ENCODE assay signal across 9 cellular contexts in genomic region chr1:5514519-5515183, GRCh38.
DNase-seq lines count a peak whose midpoint lies in the region; ATAC-seq and TF ChIP-seq lines count a peak whose summit lies in the region.
"Had no signal": no experiment of that assay in that cellular context is flagged by ENCODE, and none has a peak within 500 bp of the region (broad histone marks: within the 10 kb centered on the region; RNA-seq: fewer than 3 reads in every experiment).

No MANE protein-coding gene starts in this region.

- intact Hi-C loops in activated T-helper 1 cell treated with anti-CD3 and anti-CD28 coated beads, Interleukin-12 subunit alpha, Interleukin-12 subunit beta, Interleukin-2, Interleukin-4 antibody, amounts not matched to agents 30 ng/mL and 10 ng/mL and 1 ng/mL, durations not matched to agents 14 hours and 24 hours and 36 hours (cut with micrococcal nuclease): loop anchor here (1.0 kb wide), 1 partner anchor 402 kb away; no protein-coding TSS in a partner anchor
- intact Hi-C loops in ovary (cut with DNase I): loop anchor here (5.0 to 10.0 kb wide), 5 partner anchors 228 to 860 kb away; partner anchors contain the start of gene AJAP1 (in 1 of the 4)

- no peaks in the 10 kb centered on the region for H3K4me1 Mint-ChIP-seq in activated T-helper 1 cell treated with anti-CD3 and anti-CD28 coated beads, Interleukin-12 subunit alpha, Interleukin-12 subunit beta, Interleukin-2, Interleukin-4 antibody, amounts not matched to agents 30 ng/mL and 10 ng/mL and 1 ng/mL, durations not matched to agents 14 hours and 24 hours and 36 hours (ENCODE audit: low read depth)

- TF ChIP-seq POLR2A in ovary (IDR thresholded peaks at IDR 0.05): no peak
- no peak for TF ChIP-seq POLR2A in tibial nerve (IDR thresholded peaks at IDR 0.05)

- no peak overlapping the region for H3K27ac Mint-ChIP-seq in activated T-helper 1 cell treated with anti-CD3 and anti-CD28 coated beads, Interleukin-12 subunit alpha, Interleukin-12 subunit beta, Interleukin-2, Interleukin-4 antibody, amounts not matched to agents 30 ng/mL and 10 ng/mL and 1 ng/mL, durations not matched to agents 14 hours and 24 hours and 36 hours

- WGBS in ovary, 3 donors: 19 to 23% (median 19%) methylated on average over 13 of the region's 13 CpGs
- WGBS in tibial nerve, 2 donors: 22 to 25% methylated on average over 13 of the region's 13 CpGs

- no peak overlapping the region for H3K4me3 Mint-ChIP-seq in activated T-helper 1 cell treated with anti-CD3 and anti-CD28 coated beads, Interleukin-12 subunit alpha, Interleukin-12 subunit beta, Interleukin-2, Interleukin-4 antibody, amounts not matched to agents 30 ng/mL and 10 ng/mL and 1 ng/mL, durations not matched to agents 14 hours and 24 hours and 36 hours

- ATAC-seq in HG03460 (IDR thresholded peaks at IDR 0.05; ENCODE audit: unreplicated experiment): peak; percentile 56
- no peak for ATAC-seq in GM18870 (IDR thresholded peaks at IDR 0.05; ENCODE audit: unreplicated experiment)

- H3K36me3 Mint-ChIP-seq in activated T-helper 1 cell treated with anti-CD3 and anti-CD28 coated beads, Interleukin-12 subunit alpha, Interleukin-12 subunit beta, Interleukin-2, Interleukin-4 antibody, amounts not matched to agents 30 ng/mL and 10 ng/mL and 1 ng/mL, durations not matched to agents 14 hours and 24 hours and 36 hours (ENCODE audit: low read depth): no peaks in the 10 kb centered on the region

- H3K27me3 ChIP-seq in ovary (no peaks in the 10 kb centered on the region), tibial nerve (no peaks in the 10 kb centered on the region)

- H3K27me3 Mint-ChIP-seq in activated T-helper 1 cell treated with anti-CD3 and anti-CD28 coated beads, Interleukin-12 subunit alpha, Interleukin-12 subunit beta, Interleukin-2, Interleukin-4 antibody, amounts not matched to agents 30 ng/mL and 10 ng/mL and 1 ng/mL, durations not matched to agents 14 hours and 24 hours and 36 hours (ENCODE audit: insufficient read depth): peaks cover 6% of the 10 kb centered on the region

- H3K9me3 ChIP-seq in ovary: no peaks in the 10 kb centered on the region
- H3K9me3 ChIP-seq in tibial nerve: no peaks in the 10 kb centered on the region

- peak; percentile 91 for TF ChIP-seq CTCF in GM12801 (IDR thresholded peaks at IDR 0.05; ENCODE audit: extremely low read depth, insufficient read length)
- peak; percentile 88 for TF ChIP-seq CTCF in fibroblast of villous mesenchyme (IDR thresholded peaks at IDR 0.05; ENCODE audit: insufficient read depth, low read depth, low read length)
- TF ChIP-seq CTCF in ovary (IDR thresholded peaks at IDR 0.05): peak; percentile 65 to 92 (median 88)
- TF ChIP-seq CTCF in tibial nerve (IDR thresholded peaks at IDR 0.05): peak; percentile 81 to 100 (median 99)

- H3K36me3 ChIP-seq in ovary (no peaks in the 10 kb centered on the region), tibial nerve (no peaks in the 10 kb centered on the region)

- no peaks in the 10 kb centered on the region for H3K4me1 ChIP-seq in ovary (ENCODE audit: insufficient read depth)
- H3K4me1 ChIP-seq in tibial nerve: no peaks in the 10 kb centered on the region

- TF ChIP-seq EP300 in ovary (IDR thresholded peaks at IDR 0.05) (no peak), tibial nerve (IDR thresholded peaks at IDR 0.05) (no peak)

- H3K9me3 Mint-ChIP-seq in activated T-helper 1 cell treated with anti-CD3 and anti-CD28 coated beads, Interleukin-12 subunit alpha, Interleukin-12 subunit beta, Interleukin-2, Interleukin-4 antibody, amounts not matched to agents 30 ng/mL and 10 ng/mL and 1 ng/mL, durations not matched to agents 14 hours and 24 hours and 36 hours: no peaks in the 10 kb centered on the region

- no peak overlapping the region for H3K27ac ChIP-seq in ovary
- H3K27ac ChIP-seq in tibial nerve: no peak overlapping the region
- H3K27ac ChIP-seq: epithelial cell of prostate had no signal

- DNase-seq in RPMI7951 (ENCODE audit: low read depth) (peak; percentile 27), fibroblast of villous mesenchyme (ENCODE audit: low read depth) (peak; percentile 17), ovary (peak; percentile 60 to 85 (median 75)), tibial nerve (ENCODE audit: low spot score in 2 of 2) (peak; percentile 54 to 74)
- peak; percentile 37 for DNase-seq in activated T-helper 1 cell treated with anti-CD3 and anti-CD28 coated beads, Interleukin-12 subunit alpha, Interleukin-12 subunit beta, Interleukin-2, Interleukin-4 antibody, amounts not matched to agents 30 ng/mL and 10 ng/mL and 1 ng/mL, durations not matched to agents 14 hours and 24 hours and 36 hours (ENCODE audit: low spot score)

- H3K4me3 ChIP-seq in fibroblast of villous mesenchyme (ENCODE audit: low read depth, low read length): no peak overlapping the region
- H3K4me3 ChIP-seq in ovary: no peak overlapping the region
- H3K4me3 ChIP-seq in tibial nerve: no peak overlapping the region

Comparison
In these comparisons a context has a peak if more than half of its experiments do, and no peak if none do; other contexts are left out.
1. DNase-seq: peak in every context shown above with its lines; median percentile 75 in ovary; 64 in tibial nerve; 37 in activated T-helper 1 cell treated with anti-CD3 and anti-CD28 coated beads, Interleukin-12 subunit alpha, Interleukin-12 subunit beta, Interleukin-2, Interleukin-4 antibody, amounts not matched to agents 30 ng/mL and 10 ng/mL and 1 ng/mL, durations not matched to agents 14 hours and 24 hours and 36 hours; 27 in RPMI7951; 17 in fibroblast of villous mesenchyme.